7 cellular contexts compared by ENCODE assay signal in the genomic region with DNA sequence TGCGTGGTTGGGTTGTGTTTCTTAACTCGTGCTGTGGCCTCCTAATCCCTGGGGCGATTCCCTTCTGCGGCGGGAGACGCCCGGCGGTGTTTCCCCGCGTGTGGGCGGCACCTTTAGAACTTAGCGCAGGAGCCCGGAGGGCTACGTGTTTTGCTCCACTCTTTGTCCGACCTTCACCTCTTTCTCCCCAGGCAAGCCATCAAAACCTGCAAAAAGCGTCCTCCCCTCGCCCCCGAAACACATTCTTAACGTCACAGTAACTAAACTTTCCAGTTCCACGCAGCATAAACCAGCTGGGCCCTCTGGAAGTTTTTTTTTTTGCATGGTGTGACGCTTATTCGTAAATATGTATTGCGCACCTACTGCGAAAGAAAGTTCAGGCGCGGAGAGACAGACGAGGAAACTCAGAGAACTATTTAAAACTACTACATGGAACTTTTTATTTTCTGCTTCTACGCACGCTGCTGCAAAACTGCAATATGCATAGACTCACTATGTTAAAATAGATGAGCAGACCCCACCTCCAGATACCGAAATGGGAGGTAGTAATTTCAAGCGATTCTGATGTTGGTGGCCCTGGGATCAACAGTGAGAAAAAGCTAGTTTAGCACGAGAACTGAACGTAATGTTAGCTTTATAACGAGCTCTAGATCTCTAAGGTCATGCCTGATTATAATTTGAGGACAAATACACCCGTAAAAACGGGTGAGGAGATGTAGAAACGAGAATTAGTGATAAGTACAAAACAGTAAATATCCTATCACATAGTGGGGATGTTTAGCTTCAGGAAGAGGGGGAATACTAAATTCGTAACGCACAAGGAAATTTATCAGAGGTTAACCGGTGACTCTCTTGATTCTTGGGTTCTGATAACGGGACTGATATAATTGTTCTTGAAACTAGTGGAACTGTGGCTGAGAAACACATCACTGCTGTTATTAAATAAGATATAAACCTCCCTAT. TPM values are rescaled to one million over a fixed set of nuclear protein-coding genes. Genes with fewer than 3 reads are reported as not detected.
DNase-seq lines count a peak whose midpoint lies in the region; ATAC-seq and TF ChIP-seq lines count a peak whose summit lies in the region.

No MANE protein-coding gene starts in this region.

- TF ChIP-seq POLR2A in ovary (IDR thresholded peaks at IDR 0.05): no peak

- TF ChIP-seq CTCF in foreskin fibroblast (IDR thresholded peaks at IDR 0.05; ENCODE audit: low read depth, low read length) (no peak), ovary (IDR thresholded peaks at IDR 0.05) (no peak)

- peak; percentile 35 for ATAC-seq in GM18498 (IDR thresholded peaks at IDR 0.05; ENCODE audit: unreplicated experiment)

- H3K4me3 ChIP-seq in HAP-1 (peak overlapping the region; percentile 93), foreskin fibroblast (ENCODE audit: low read depth in 1 of 2, low read length in 2 of 2) (peak overlapping the region; percentile 85 to 96), ovary (peak overlapping the region; percentile 78)

- H3K36me3 ChIP-seq in HAP-1 (replicated peaks): 0 out of 2 replicates have a peak, but pooled peaks cover 4% of the 10 kb centered on the region
- H3K36me3 ChIP-seq in ovary: no peaks in the 10 kb centered on the region

- in situ Hi-C loops in HAP-1 (cut with MboI; ENCODE audit: low sequenced_read_pairs): no loop called here

- no peak for TF ChIP-seq EP300 in ovary (IDR thresholded peaks at IDR 0.05)

- intact Hi-C loops in ovary (cut with DNase I): loop anchor here in 1 of 4 donors (10.0 kb wide), 1 partner anchor 191 kb away; a partner anchor contains a TSS

- 1 to 2% (median 2%) methylated on average over 41 of the region's 41 CpGs for WGBS in ovary, 3 donors

- H3K27ac ChIP-seq in ovary: peak overlapping the region; percentile 78 to 89

- no peaks in the 10 kb centered on the region for H3K9me3 ChIP-seq in HAP-1
- H3K9me3 ChIP-seq in ovary: no peaks in the 10 kb centered on the region

- DNase-seq in HAP-1 (ENCODE audit: low spot score in 2 of 2) (peak in 1 of 2 experiments; percentile 49), M059J (ENCODE audit: low read depth) (peak; percentile 7), activated T-cell treated with anti-CD3 and anti-CD28 coated beads for 48 hours (ENCODE audit: low read depth) (peak; percentile 69), foreskin fibroblast (peak; percentile 18 to 62), ovary (peak in 1 of 5 donors; percentile 50), H4 (ENCODE audit: low spot score) (no peak)

- H3K27me3 ChIP-seq in HAP-1 (ENCODE audit: low read depth) (no peaks in the 10 kb centered on the region), ovary (no peaks in the 10 kb centered on the region)

- H3K4me1 ChIP-seq in HAP-1 (peaks cover 2% of the 10 kb centered on the region; the same call in 1 of the 2 replicates), ovary (ENCODE audit: insufficient read depth) (peaks cover 2% of the 10 kb centered on the region)

RNA-seq across cellular contexts. Expression of a gene that starts 0.9 kb away (rescaled TPM):
- total RNA-seq in M059J (2014; rRNA removed; shearing (Covaris generic)): 11.5 and 15.0 TPM in 2 replicates
- total RNA-seq in ovary: 10 to 100 TPM; 26.1 to 60.8 (median 51.9) TPM
- polyA plus RNA-seq in ovary: 10 to 100 TPM; 10.2 to 21.9 TPM
- total RNA-seq in H4 (2014; rRNA removed; shearing (Covaris generic)): 8.4 and 11.3 TPM in 2 replicates
